In the genomic region with DNA sequence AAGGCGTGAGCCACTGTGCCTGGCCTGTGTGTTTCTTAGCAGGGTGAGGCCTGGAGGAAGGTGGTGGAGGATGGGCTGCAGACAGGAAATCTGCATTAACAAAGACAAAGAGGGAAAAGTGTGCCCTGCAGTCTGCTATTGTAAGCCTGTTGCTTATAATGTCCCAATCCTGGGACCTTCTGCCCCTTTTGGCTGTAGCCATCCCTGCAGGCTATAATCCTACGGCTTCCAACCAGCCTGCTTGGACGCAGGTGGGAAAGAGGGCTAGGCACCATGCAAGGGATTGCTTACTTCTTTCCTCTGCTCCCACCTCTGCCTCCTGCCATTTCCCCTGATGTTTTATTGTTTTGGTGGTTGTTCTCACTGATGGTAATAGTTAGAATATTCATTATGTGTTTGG, we compare ENCODE assay signal across 19 cellular contexts.
"Had no signal": no experiment of that assay in that cellular context is flagged by ENCODE, and none has a peak within 500 bp of the region (broad histone marks: within the 10 kb centered on the region; RNA-seq: fewer than 3 reads in every experiment).

No MANE protein-coding gene starts in this region.

- H3K4me3 Mint-ChIP-seq: naive B cell; nephron; stimulated activated naive B cell treated with anti-CD40 and anti-IgM and Interleukin-4, amounts not matched to agents 10 μg/mL and 1 μg/mL and 100 μg/mL, for 72 hours; stimulated activated naive CD8-positive, alpha-beta T cell treated with anti-CD3 and anti-CD28 coated beads, Interleukin-15, amount 100 ng/mL, for 72 hours had no signal

- H3K27ac Mint-ChIP-seq: naive B cell; nephron; stimulated activated naive B cell treated with anti-CD40 and anti-IgM and Interleukin-4, amounts not matched to agents 10 μg/mL and 1 μg/mL and 100 μg/mL, for 72 hours; stimulated activated naive CD8-positive, alpha-beta T cell treated with anti-CD3 and anti-CD28 coated beads, Interleukin-15, amount 100 ng/mL, for 72 hours had no signal

- H3K9me3 ChIP-seq: colonic mucosa, esophagus muscularis mucosa, gastrocnemius medialis, heart right ventricle, left ventricle myocardium inferior, lower lobe of right lung, testis, transverse colon had no signal

- H3K36me3 Mint-ChIP-seq: naive B cell; stimulated activated naive B cell treated with anti-CD40 and anti-IgM and Interleukin-4, amounts not matched to agents 10 μg/mL and 1 μg/mL and 100 μg/mL, for 72 hours had no signal

- H3K4me1 Mint-ChIP-seq: naive B cell; stimulated activated naive B cell treated with anti-CD40 and anti-IgM and Interleukin-4, amounts not matched to agents 10 μg/mL and 1 μg/mL and 100 μg/mL, for 72 hours; stimulated activated naive CD8-positive, alpha-beta T cell treated with anti-CD3 and anti-CD28 coated beads, Interleukin-15, amount 100 ng/mL, for 72 hours had no signal

- DNase-seq: colonic mucosa; dorsolateral prefrontal cortex; effector memory CD4-positive, alpha-beta T cell; gastrocnemius medialis; heart right ventricle; left ventricle myocardium inferior; lower lobe of right lung; mesenchymal stem cell; naive B cell; stimulated activated CD4-positive, alpha-beta T cell treated with anti-CD3 and anti-CD28 coated beads, Interleukin-2, amount 100 ng/mL, for 24 hours; stimulated activated CD4-positive, alpha-beta T cell treated with anti-CD3 and anti-CD28 coated beads, Interleukin-4, amount 100 ng/mL, for 4 hours; stimulated activated naive B cell treated with anti-CD40 and anti-IgM and Interleukin-4, amounts not matched to agents 10 μg/mL and 1 μg/mL and 100 μg/mL, for 72 hours; stimulated activated naive CD8-positive, alpha-beta T cell treated with anti-CD3 and anti-CD28 coated beads, Interleukin-15, amount 100 ng/mL, for 72 hours; testis; transverse colon had no signal

- H3K9me3 Mint-ChIP-seq: nephron; stimulated activated naive B cell treated with anti-CD40 and anti-IgM and Interleukin-4, amounts not matched to agents 10 μg/mL and 1 μg/mL and 100 μg/mL, for 72 hours; stimulated activated naive CD8-positive, alpha-beta T cell treated with anti-CD3 and anti-CD28 coated beads, Interleukin-15, amount 100 ng/mL, for 72 hours had no signal

- H3K4me3 ChIP-seq: colonic mucosa, dorsolateral prefrontal cortex, esophagus muscularis mucosa, gastrocnemius medialis, heart right ventricle, left ventricle myocardium inferior, lower lobe of right lung, testis, transverse colon had no signal

- H3K27me3 Mint-ChIP-seq: stimulated activated naive CD8-positive, alpha-beta T cell treated with anti-CD3 and anti-CD28 coated beads, Interleukin-15, amount 100 ng/mL, for 72 hours had no signal

- ATAC-seq: gastrocnemius medialis; heart right ventricle; lower lobe of right lung; sciatic nerve; stimulated activated naive B cell treated with anti-CD40 and anti-IgM and Interleukin-4, amounts not matched to agents 10 μg/mL and 1 μg/mL and 100 μg/mL, for 72 hours; stimulated activated naive CD8-positive, alpha-beta T cell treated with anti-CD3 and anti-CD28 coated beads, Interleukin-15, amount 100 ng/mL, for 72 hours had no signal

- H3K36me3 ChIP-seq: colonic mucosa, gastrocnemius medialis, lower lobe of right lung, transverse colon had no signal

- H3K4me1 ChIP-seq: colonic mucosa, lower lobe of right lung, testis, transverse colon had no signal

- H3K27ac ChIP-seq: colonic mucosa, epithelial cell of prostate, gastrocnemius medialis, heart right ventricle, left ventricle myocardium inferior, lower lobe of right lung, testis, transverse colon had no signal

- H3K27me3 ChIP-seq: colonic mucosa, dorsolateral prefrontal cortex, esophagus muscularis mucosa, gastrocnemius medialis, heart right ventricle, testis, transverse colon had no signal
